14 cellular contexts compared by ENCODE assay signal in genomic region chr2:236141616-236142015, GRCh38. TPM values are rescaled to one million over a fixed set of nuclear protein-coding genes. Genes with fewer than 3 reads are reported as not detected.
"Had no signal": no experiment of that assay in that cellular context is flagged by ENCODE, and none has a peak within 500 bp of the region (broad histone marks: within the 10 kb centered on the region; RNA-seq: fewer than 3 reads in every experiment).

No MANE protein-coding gene starts in this region.

RNA-seq across cellular contexts. Expression of gene GBX2, which starts 26.6 kb away (rescaled TPM):
- total RNA-seq: activated B cell treated with CpG ODN at 0.5 μM for 24 hours; activated CD4-positive, alpha-beta memory T cell treated with anti-CD3 and anti-CD28 coated beads for 36 hours; activated CD4-positive, alpha-beta T cell treated with anti-CD3 and anti-CD28 coated beads, Interleukin-2, amount 10 ng/mL, durations not matched to agents 24 days and 14 days; activated CD8-positive, alpha-beta memory T cell treated with anti-CD3 and anti-CD28 coated beads for 36 hours; activated CD8-positive, alpha-beta T cell treated with anti-CD3 and anti-CD28 coated beads for 36 hours; activated naive CD4-positive, alpha-beta T cell treated with anti-CD3 and anti-CD28 coated beads for 36 hours; activated naive CD8-positive, alpha-beta T cell treated with anti-CD3 and anti-CD28 coated beads, Interleukin-2, amount 10 ng/mL, durations not matched to agents 7 days and 5 days; activated T-cell treated with anti-CD3 and anti-CD28 coated beads, Interleukin-2, amount 50 U/mL, for 4 hours; activated T-cell treated with anti-CD3 and anti-CD28 coated beads, Interleukin-2, amount 50 U/mL, for 72 hours; activated T-helper 1 cell treated with anti-CD3 and anti-CD28 coated beads, Interleukin-12 subunit alpha, Interleukin-12 subunit beta, Interleukin-2, Interleukin-4 antibody, amounts not matched to agents 30 ng/mL and 10 ng/mL and 1 ng/mL, durations not matched to agents 14 hours and 24 hours and 36 hours; activated T-helper 17 cell treated with anti-CD3 and anti-CD28 coated beads, Interleukin-2, amount 50 U/mL, for 72 hours; ascending aorta; bronchial epithelial cell had no signal
- polyA plus RNA-seq: adipose tissue had no signal
